11 cellular contexts compared by ENCODE assay signal in the genomic region with DNA sequence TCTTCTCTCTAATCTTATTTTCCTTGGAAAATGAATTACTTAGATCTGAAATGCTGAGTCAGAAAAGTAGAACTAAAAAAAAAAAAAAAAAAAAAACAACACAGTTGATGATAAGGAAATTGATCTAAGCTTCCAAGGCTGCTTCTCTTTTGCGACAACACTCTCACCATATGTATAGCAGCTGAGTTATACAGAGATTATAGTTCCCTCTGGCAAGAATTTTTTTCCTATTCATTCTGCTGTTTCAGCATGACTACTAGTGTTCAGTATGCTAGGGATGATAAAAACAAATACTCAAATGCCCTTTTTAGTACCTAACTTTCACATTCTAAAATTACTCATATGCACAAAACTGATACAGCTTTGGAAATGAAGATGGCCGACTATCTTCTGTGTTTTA.
A peak's percentile ranks its signal among the peaks of the same experiment; 100 is the strongest.
DNase-seq lines count a peak whose midpoint lies in the region; ATAC-seq and FAIRE-seq lines count a peak whose summit lies in the region.
"Had no signal": no experiment of that assay in that cellular context is flagged by ENCODE, and none has a peak within 500 bp of the region (broad histone marks: within the 10 kb centered on the region; RNA-seq: fewer than 3 reads in every experiment).

No MANE protein-coding gene starts in this region.

- no peak for DNase-seq in CD4-positive, CD25-positive, alpha-beta regulatory T cell
- DNase-seq in GM19239 (ENCODE audit: insufficient read length, low spot score) (no peak), OCI-M1 (lab: John Stamatoyannopoulos, UW) (peak; percentile 40), hepatic stellate cell (ENCODE audit: low spot score) (peak; percentile 67), C1 segment of cervical spinal cord (lab: John Stamatoyannopoulos, UW) (no peak), KBM-7 (no peak)
- no peak for DNase-seq in effector memory CD8-positive, alpha-beta T cell
- DNase-seq in stimulated activated naive CD4-positive, alpha-beta T cell treated with Interleukin-2 at 50 U/mL for 16 hours (lab: John Stamatoyannopoulos, UW) = no peak
- DNase-seq: activated CD8-positive, alpha-beta memory T cell treated with anti-CD3 and anti-CD28 coated beads, Interleukin-2, amount 50 U/mL, for 48 hours; glutamatergic neuron had no signal

- H3K27ac Mint-ChIP-seq in CD4-positive, CD25-positive, alpha-beta regulatory T cell = peak overlapping the region in 2 of 3 donors; percentile 60 to 90
- H3K27ac Mint-ChIP-seq in effector memory CD8-positive, alpha-beta T cell = peak overlapping the region in 1 of 2 donors; percentile 54

- peaks cover 51% of the 10 kb centered on the region for H3K36me3 Mint-ChIP-seq in CD4-positive, CD25-positive, alpha-beta regulatory T cell
- H3K36me3 Mint-ChIP-seq in effector memory CD8-positive, alpha-beta T cell (ENCODE audit: insufficient read depth) = peaks cover 12% of the 10 kb centered on the region

- no peaks in the 10 kb centered on the region for H3K9me3 Mint-ChIP-seq in CD4-positive, CD25-positive, alpha-beta regulatory T cell
- no peaks in the 10 kb centered on the region for H3K9me3 Mint-ChIP-seq in effector memory CD8-positive, alpha-beta T cell

- no peaks in the 10 kb centered on the region for H3K27me3 ChIP-seq in CD4-positive, CD25-positive, alpha-beta regulatory T cell (ENCODE audit: control insufficient read depth, insufficient read depth, low read length)

- H3K4me3 Mint-ChIP-seq in CD4-positive, CD25-positive, alpha-beta regulatory T cell = no peak overlapping the region
- no peak overlapping the region for H3K4me3 Mint-ChIP-seq in effector memory CD8-positive, alpha-beta T cell

- no peak overlapping the region for H3K4me3 ChIP-seq in CD4-positive, CD25-positive, alpha-beta regulatory T cell (ENCODE audit: low read depth, low read length)

- FAIRE-seq in GM19239 (lab: Jason Lieb, UNC) = peak; percentile 84

- H3K27ac ChIP-seq in CD4-positive, CD25-positive, alpha-beta regulatory T cell (ENCODE audit: insufficient read depth, low read length, poor library complexity, severe bottlenecking) = no peak overlapping the region
- H3K27ac ChIP-seq: parathyroid adenoma had no signal

- no peak for ATAC-seq in CD4-positive, CD25-positive, alpha-beta regulatory T cell (ENCODE audit: low read depth in 2 of 2)
- ATAC-seq in effector memory CD8-positive, alpha-beta T cell (replicated peaks) = no peak

- H3K4me1 Mint-ChIP-seq in CD4-positive, CD25-positive, alpha-beta regulatory T cell = peaks cover 23 to 70% (median 42%) of the 10 kb centered on the region in 4 donors
- peaks cover 0 to 6% of the 10 kb centered on the region in 2 donors for H3K4me1 Mint-ChIP-seq in effector memory CD8-positive, alpha-beta T cell (ENCODE audit: low read depth in 2 of 2)

- no peaks in the 10 kb centered on the region for H3K4me1 ChIP-seq in CD4-positive, CD25-positive, alpha-beta regulatory T cell (ENCODE audit: control insufficient read depth, insufficient read depth, low read length, poor library complexity, severe bottlenecking)
- H3K4me1 ChIP-seq: parathyroid adenoma had no signal

- H3K36me3 ChIP-seq in CD4-positive, CD25-positive, alpha-beta regulatory T cell (ENCODE audit: control insufficient read depth, insufficient read depth, low read length) = peaks cover 47% of the 10 kb centered on the region

- no peaks in the 10 kb centered on the region for H3K9me3 ChIP-seq in CD4-positive, CD25-positive, alpha-beta regulatory T cell (ENCODE audit: control insufficient read depth in 2 of 2, low read length in 2 of 2)

- in situ Hi-C loops in KBM-7 (cut with MboI; ENCODE audit: low pct_unique_long_range_greater_than_20kb, low sequenced_read_pairs) = loop anchor here (25.0 kb wide), 2 partner anchors 582 to 757 kb away; no protein-coding TSS in a partner anchor

- no peaks in the 10 kb centered on the region for H3K27me3 Mint-ChIP-seq in CD4-positive, CD25-positive, alpha-beta regulatory T cell
- H3K27me3 Mint-ChIP-seq in effector memory CD8-positive, alpha-beta T cell = no peaks in the 10 kb centered on the region

Comparison
In these comparisons a context has a peak if more than half of its experiments do, and no peak if none do; other contexts are left out.
1. DNase-seq: peak in OCI-M1 (single experiment) and hepatic stellate cell (single experiment); none in CD4-positive, CD25-positive, alpha-beta regulatory T cell (0 of 3), GM19239 (single experiment), C1 segment of cervical spinal cord (0 of 14), effector memory CD8-positive, alpha-beta T cell (0 of 3), KBM-7 (single experiment) and stimulated activated naive CD4-positive, alpha-beta T cell treated with Interleukin-2 at 50 U/mL for 16 hours (single experiment).